In the genomic region with DNA sequence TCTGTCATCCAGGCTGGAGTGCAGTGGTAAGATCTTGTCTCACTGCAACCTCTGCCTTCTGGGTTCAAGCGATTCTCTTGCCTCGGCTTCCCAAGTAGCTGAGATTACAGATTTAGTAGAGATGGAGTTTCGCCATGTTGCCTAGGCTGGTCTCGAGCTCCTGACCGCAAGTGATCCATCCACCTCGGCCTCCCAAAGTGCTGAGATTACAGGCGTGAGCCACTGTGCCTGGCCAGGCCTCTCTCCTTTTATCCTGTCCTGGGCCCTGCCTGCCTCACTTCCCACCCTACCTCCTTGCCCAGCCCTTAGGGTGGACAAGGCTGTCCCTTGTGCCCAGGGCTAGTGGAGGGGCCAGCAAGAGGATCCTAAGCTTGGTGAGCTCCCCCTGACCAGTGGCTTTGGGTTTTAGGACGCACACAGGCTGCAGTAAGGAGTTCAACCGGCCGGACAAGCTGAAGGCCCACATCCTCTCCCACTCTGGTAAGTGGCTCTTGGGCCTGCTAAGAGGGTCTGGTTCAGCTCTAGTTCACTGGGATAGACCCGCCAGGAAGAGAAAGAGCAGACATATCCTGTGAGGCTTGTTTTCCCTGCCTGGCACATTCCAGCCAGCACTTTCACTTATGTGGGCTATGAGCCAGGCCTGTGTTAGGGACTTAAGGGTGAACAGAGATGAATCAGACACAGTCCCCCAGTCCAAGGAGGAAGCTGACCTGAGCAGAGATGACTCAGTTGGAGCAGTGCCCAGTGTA, we compare ENCODE assay signal across 1 cellular context.
TF ChIP-seq lines count a peak whose summit lies in the region.

No MANE protein-coding gene starts in this region.

TF ChIP-seq in HepG2, 621 proteins besides CTCF, POLR2A, EP300 and RAD21:
- TF ChIP-seq HMG20A (CRISPR knock-in tag; IDR thresholded peaks at IDR 0.05; ENCODE audit: borderline replicate concordance) (no peak), DNMT3B (CRISPR knock-in tag; conservative IDR thresholded peaks at IDR 0.05) (0 out of 2 replicates have a peak, but pooled peaks have one; percentile 61), ZBTB42 (CRISPR knock-in tag; IDR thresholded peaks at IDR 0.05) (no peak), NONO (IDR thresholded peaks at IDR 0.05) (no peak), NONO (CRISPR knock-in tag; conservative IDR thresholded peaks at IDR 0.05) (0 out of 2 replicates have a peak, but pooled peaks have one; percentile 32), MIER3 (CRISPR knock-in tag; IDR thresholded peaks at IDR 0.05; ENCODE audit: borderline replicate concordance) (peak; percentile 37; the same call in 1 of the 2 replicates), NFE2 (CRISPR knock-in tag; IDR thresholded peaks at IDR 0.05) (no peak; the same call in 1 of the 2 replicates), FOSL2 (CRISPR knock-in tag; IDR thresholded peaks at IDR 0.05) (peak; percentile 85), JUN (CRISPR knock-in tag; IDR thresholded peaks at IDR 0.05) (peak; percentile 56; the same call in 1 of the 2 replicates), RARA (CRISPR knock-in tag; IDR thresholded peaks at IDR 0.05) (0 out of 2 replicates have a peak, but pooled peaks have one; percentile 15), ATF7 (IDR thresholded peaks at IDR 0.05) (no peak), ATF7 (CRISPR knock-in tag; IDR thresholded peaks at IDR 0.05) (no peak), TEAD3 (CRISPR knock-in tag; optimal IDR thresholded peaks at IDR 0.05; ENCODE audit: borderline replicate concordance) (peak; percentile 84), ELF3 (CRISPR knock-in tag; IDR thresholded peaks at IDR 0.05) (peak; percentile 42; the same call in 1 of the 2 replicates), MYC (CRISPR knock-in tag; IDR thresholded peaks at IDR 0.05; ENCODE audit: borderline replicate concordance) (0 out of 2 replicates have a peak, but pooled peaks have one; percentile 16), MAFK (conservative IDR thresholded peaks at IDR 0.05 in 1 of 2, IDR thresholded peaks at IDR 0.05 in 1 of 2; ENCODE audit: low read length in 2 of 2) (0 out of 4 replicates have a peak, but pooled peaks of 1 of the 2 experiments have one; percentile 21)
